Comparison of ENCODE assay signal across 15 cellular contexts in the genomic region with DNA sequence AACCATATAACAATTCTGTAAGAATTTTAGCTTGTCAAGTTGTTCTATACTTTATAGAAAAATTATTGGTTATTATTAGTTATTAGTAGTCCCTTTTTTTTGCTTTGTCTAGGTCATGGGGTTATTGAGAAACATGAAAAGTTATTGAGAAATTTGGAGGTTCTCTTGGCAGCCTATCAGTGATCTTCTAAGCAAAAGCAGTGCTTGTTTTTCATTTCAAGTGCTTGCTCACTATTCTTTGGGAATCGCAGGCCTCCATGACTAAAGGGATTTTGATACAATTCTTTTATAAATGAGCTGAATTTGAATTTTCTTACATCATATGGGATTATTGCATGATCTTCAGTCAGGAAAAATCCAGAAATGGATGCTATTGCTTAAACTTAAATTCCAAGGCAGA.
A peak's percentile ranks its signal among the peaks of the same experiment; 100 is the strongest.
DNase-seq lines count a peak whose midpoint lies in the region; ATAC-seq and TF ChIP-seq lines count a peak whose summit lies in the region.
"Had no signal": no experiment of that assay in that cellular context is flagged by ENCODE, and none has a peak within 500 bp of the region (broad histone marks: within the 10 kb centered on the region; RNA-seq: fewer than 3 reads in every experiment).

No MANE protein-coding gene starts in this region.

- ATAC-seq in GM18907 (IDR thresholded peaks at IDR 0.05; ENCODE audit: unreplicated experiment) (no peak), GM19397 (IDR thresholded peaks at IDR 0.05; ENCODE audit: unreplicated experiment) (no peak)
- ATAC-seq: A549, GM12878 had no signal

- TF ChIP-seq CTCF in neutrophil (IDR thresholded peaks at IDR 0.05) = no peak

- H3K9me3 ChIP-seq in HUES48 (ENCODE audit: control insufficient read depth, insufficient read depth, low read length) (no peaks in the 10 kb centered on the region), neutrophil (no peaks in the 10 kb centered on the region)
- H3K9me3 ChIP-seq: A549, BLaER1, HAP-1 had no signal

- DNase-seq in fibroblast of gingiva (ENCODE audit: low read depth) = peak; percentile 60
- no peak for DNase-seq in MV-4-11 (lab: John Stamatoyannopoulos, UW)
- DNase-seq: AML-193; CD8-positive, alpha-beta memory T cell; DMS53; KG1 had no signal

- peak overlapping the region; percentile 46 for H3K27ac ChIP-seq in HUES48 (ENCODE audit: low read depth, low read length)
- peak overlapping the region; percentile 0 for H3K27ac ChIP-seq in neutrophil
- H3K27ac ChIP-seq: A549, BLaER1, HL-60 had no signal

- no peak overlapping the region for H3K9ac ChIP-seq in HUES48 (ENCODE audit: low read depth, low read length)
- H3K9ac ChIP-seq: BLaER1 had no signal

- peaks cover 22% of the 10 kb centered on the region for H3K4me1 ChIP-seq in HUES48 (ENCODE audit: control insufficient read depth, insufficient read depth, low read length)
- peaks cover 14 to 20% of the 10 kb centered on the region in 2 experiments for H3K4me1 ChIP-seq in neutrophil (ENCODE audit: control insufficient read depth in 1 of 2, insufficient read depth in 1 of 2, low read depth in 1 of 2, low read length in 1 of 2)
- H3K4me1 ChIP-seq: A549, BLaER1 had no signal

- no peaks in the 10 kb centered on the region for H3K27me3 ChIP-seq in HUES48 (ENCODE audit: control insufficient read depth, insufficient read depth, low read length)
- H3K27me3 ChIP-seq in neutrophil = no peaks in the 10 kb centered on the region
- H3K27me3 ChIP-seq: BLaER1 had no signal

- H3K36me3 ChIP-seq in HUES48 (ENCODE audit: control insufficient read depth, insufficient read depth, low read length) = peaks cover 33% of the 10 kb centered on the region
- peaks cover 42% of the 10 kb centered on the region for H3K36me3 ChIP-seq in neutrophil

- no peak overlapping the region for H3K4me3 ChIP-seq in HUES48 (ENCODE audit: low read depth, low read length)
- H3K4me3 ChIP-seq in neutrophil (ENCODE audit: low read depth in 1 of 2, low read length in 1 of 2) = no peak overlapping the region
- H3K4me3 ChIP-seq: A549, BLaER1, GM12878, HAP-1 had no signal
